Comparison of ENCODE assay signal across 9 cellular contexts in genomic region chr1:225939939-225940310, GRCh38. TPM values are rescaled to one million over a fixed set of nuclear protein-coding genes. Genes with fewer than 3 reads are reported as not detected.
"Had no signal": no experiment of that assay in that cellular context is flagged by ENCODE, and none has a peak within 500 bp of the region (broad histone marks: within the 10 kb centered on the region; RNA-seq: fewer than 3 reads in every experiment).

No MANE protein-coding gene starts in this region.

RNA-seq across cellular contexts. Expression of gene LEFTY2, which starts 1.1 kb away (rescaled TPM):
- total RNA-seq: activated CD4-positive, alpha-beta memory T cell treated with anti-CD3 and anti-CD28 coated beads for 36 hours; activated CD4-positive, alpha-beta T cell treated with anti-CD3 and anti-CD28 coated beads, Interleukin-2, amount 10 ng/mL, durations not matched to agents 7 days and 5 days; activated naive CD4-positive, alpha-beta T cell treated with anti-CD3 and anti-CD28 coated beads, Interleukin-2, amount 50 U/mL, for 72 hours; activated T-cell treated with anti-CD3 and anti-CD28 coated beads, Interleukin-2, amount 50 U/mL, for 4 hours; bronchial epithelial cell; LHCN-M2; M059J had no signal

RNA-seq across cellular contexts. Expression of gene LEFTY1, which starts 51.0 kb away (rescaled TPM):
- total RNA-seq: activated CD4-positive, alpha-beta T cell treated with anti-CD3 and anti-CD28 coated beads, Interleukin-2, amount 10 ng/mL, durations not matched to agents 7 days and 5 days; ascending aorta; bronchial epithelial cell; LHCN-M2; Right ventricle myocardium inferior had no signal
